In genomic region chr9:121914604-121915303, GRCh38 we compare ENCODE assay signal across 1 cellular context.
TF ChIP-seq lines count a peak whose summit lies in the region.

No MANE protein-coding gene starts in this region.

TF ChIP-seq in SK-N-SH, 30 proteins besides CTCF, POLR2A, EP300 and RAD21 (continued from another document):
- TF ChIP-seq ZBTB33 (IDR thresholded peaks at IDR 0.05; ENCODE audit: borderline replicate concordance, low read depth) = no peak
- no peak for TF ChIP-seq IRF3 (IDR thresholded peaks at IDR 0.05; ENCODE audit: low read depth, low read length)
- TF ChIP-seq EZH2phosphoT487 (IDR thresholded peaks at IDR 0.05; ENCODE audit: borderline replicate concordance, low read depth) = no peak
